17 cellular contexts compared by ENCODE assay signal in genomic region chr21:44063151-44063912, GRCh38. TPM values are rescaled to one million over a fixed set of nuclear protein-coding genes. Genes with fewer than 3 reads are reported as not detected.
DNase-seq lines count a peak whose midpoint lies in the region; ATAC-seq and TF ChIP-seq lines count a peak whose summit lies in the region.
"Had no signal": no experiment of that assay in that cellular context is flagged by ENCODE, and none has a peak within 500 bp of the region (broad histone marks: within the 10 kb centered on the region; RNA-seq: fewer than 3 reads in every experiment).

No MANE protein-coding gene starts in this region.

- WGBS in endodermal cell (ENCODE audit: insufficient coverage in 1 of 2, insufficient read length in 1 of 2), 2 experiments = 95% methylated on average over 15 to 19 of the region's 19 CpGs
- WGBS in right cardiac atrium = 94% methylated on average over 19 of the region's 19 CpGs

- H3K36me3 ChIP-seq in endodermal cell (ENCODE audit: control insufficient read depth, insufficient read depth, low read length) = peaks cover 43% of the 10 kb centered on the region

- CTCF ChIA-PET in activated CD4-positive, alpha-beta memory T cell treated with anti-CD3 and anti-CD28 coated beads for 36 hours (lab: Charles Lee) = no interaction called here

- H3K27me3 Mint-ChIP-seq in activated T-cell treated with anti-CD3 and anti-CD28 coated beads, Interleukin-2, amount 50 U/mL, for 72 hours (ENCODE audit: low read depth) = no peaks in the 10 kb centered on the region
- H3K27me3 Mint-ChIP-seq in activated CD4-positive, alpha-beta memory T cell treated with anti-CD3 and anti-CD28 coated beads for 36 hours = no peaks in the 10 kb centered on the region
- H3K27me3 Mint-ChIP-seq in endodermal cell (ENCODE audit: insufficient read depth) = no peaks in the 10 kb centered on the region

- H3K36me3 Mint-ChIP-seq in activated T-cell treated with anti-CD3 and anti-CD28 coated beads, Interleukin-2, amount 50 U/mL, for 72 hours (ENCODE audit: insufficient read depth in 2 of 2) = peaks cover 9 to 31% of the 10 kb centered on the region in 2 donors
- peaks cover 47% of the 10 kb centered on the region for H3K36me3 Mint-ChIP-seq in activated CD4-positive, alpha-beta memory T cell treated with anti-CD3 and anti-CD28 coated beads for 36 hours
- H3K36me3 Mint-ChIP-seq in endodermal cell (ENCODE audit: low read depth) = peaks cover 31% of the 10 kb centered on the region

- intact Hi-C loops in activated CD4-positive, alpha-beta memory T cell treated with anti-CD3 and anti-CD28 coated beads for 36 hours (cut with micrococcal nuclease) = no loop called here
- intact Hi-C loops in right cardiac atrium (cut with DNase I) = no loop called here

- H3K27ac ChIP-seq in endodermal cell (ENCODE audit: low read depth, low read length) (no peak overlapping the region), substantia nigra (ENCODE audit: low read depth, low read length, poor library complexity, severe bottlenecking) (peak overlapping the region; percentile 18), right cardiac atrium (ENCODE audit: low read length) (no peak overlapping the region)
- H3K27ac ChIP-seq: PC-9 had no signal

- POLR2A ChIA-PET in activated CD4-positive, alpha-beta memory T cell treated with anti-CD3 and anti-CD28 coated beads for 36 hours (lab: Charles Lee) = interaction anchor here (1.3 to 1.4 kb wide), 2 partner anchors 22 to 50 kb away, joined by 3 to 5 read pairs; no protein-coding TSS in a partner anchor

- peaks cover 54% of the 10 kb centered on the region for H3K4me1 Mint-ChIP-seq in activated T-cell treated with anti-CD3 and anti-CD28 coated beads, Interleukin-2, amount 50 U/mL, for 72 hours (ENCODE audit: low read depth)
- H3K4me1 Mint-ChIP-seq in activated CD4-positive, alpha-beta memory T cell treated with anti-CD3 and anti-CD28 coated beads for 36 hours (ENCODE audit: low read depth) = peaks cover 47% of the 10 kb centered on the region
- H3K4me1 Mint-ChIP-seq in endodermal cell = peaks cover 6% of the 10 kb centered on the region

- no peaks in the 10 kb centered on the region for H3K9me3 ChIP-seq in endodermal cell (ENCODE audit: control insufficient read depth, low read length)
- H3K9me3 ChIP-seq in right cardiac atrium (ENCODE audit: control insufficient read depth, low read length) = no peaks in the 10 kb centered on the region

- peak overlapping the region; percentile 85 for H3K27ac Mint-ChIP-seq in activated T-cell treated with anti-CD3 and anti-CD28 coated beads, Interleukin-2, amount 50 U/mL, for 72 hours
- H3K27ac Mint-ChIP-seq in activated CD4-positive, alpha-beta memory T cell treated with anti-CD3 and anti-CD28 coated beads for 36 hours = peak overlapping the region; percentile 77
- peak overlapping the region; percentile 65 for H3K27ac Mint-ChIP-seq in endodermal cell

- no peak for ATAC-seq in activated T-cell treated with anti-CD3 and anti-CD28 coated beads, Interleukin-2, amount 50 U/mL, for 72 hours (replicated peaks in 1 of 2)
- no peak for ATAC-seq in right cardiac atrium
- ATAC-seq: GM12878, SK-N-SH treated with all-trans-retinoic acid at 6 μM for 48 hours had no signal

- H3K4me3 Mint-ChIP-seq in activated T-cell treated with anti-CD3 and anti-CD28 coated beads, Interleukin-2, amount 50 U/mL, for 72 hours = no peak overlapping the region
- no peak overlapping the region for H3K4me3 Mint-ChIP-seq in activated CD4-positive, alpha-beta memory T cell treated with anti-CD3 and anti-CD28 coated beads for 36 hours
- no peak overlapping the region for H3K4me3 Mint-ChIP-seq in endodermal cell
- H3K4me3 Mint-ChIP-seq: nephron had no signal

- no peaks in the 10 kb centered on the region for H3K4me1 ChIP-seq in endodermal cell (ENCODE audit: control insufficient read depth, insufficient read depth, low read length)
- H3K4me1 ChIP-seq in right cardiac atrium (ENCODE audit: control insufficient read depth, insufficient read depth, low read length) = no peaks in the 10 kb centered on the region

- TF ChIP-seq CTCF in endodermal cell (conservative IDR thresholded peaks at IDR 0.05) = no peak

- no peak overlapping the region for H3K9ac ChIP-seq in endodermal cell (ENCODE audit: extremely low read depth, low read length, poor library complexity, severe bottlenecking)

- no peak for DNase-seq in activated T-cell treated with anti-CD3 and anti-CD28 coated beads, Interleukin-2, amount 50 U/mL, for 72 hours
- no peak for DNase-seq in activated T-cell treated with anti-CD3 and anti-CD28 coated beads, Interleukin-2, amount 50 U/mL, for 48 hours
- no peak for DNase-seq in activated CD4-positive, alpha-beta memory T cell treated with anti-CD3 and anti-CD28 coated beads for 36 hours
- DNase-seq in endodermal cell (no peak), substantia nigra (lab: John Stamatoyannopoulos, UW) (no peak), hypothalamus (lab: John Stamatoyannopoulos, UW) (no peak), glomerular visceral epithelial cell (ENCODE audit: extremely low spot score) (no peak), right cardiac atrium (no peak)
- DNase-seq: aorta, Calu3, NCI-H2081, NCI-H526, PC-9 had no signal

- H3K4me3 ChIP-seq in endodermal cell (ENCODE audit: low read length) (no peak overlapping the region), right cardiac atrium (ENCODE audit: low read length) (no peak overlapping the region)
- H3K4me3 ChIP-seq: GM12878, lung, PC-9 had no signal

- H3K27me3 ChIP-seq in endodermal cell (ENCODE audit: control insufficient read depth, insufficient read depth, low read length, poor library complexity, severe bottlenecking) = no peaks in the 10 kb centered on the region
- H3K27me3 ChIP-seq in right cardiac atrium (ENCODE audit: control insufficient read depth, insufficient read depth) = no peaks in the 10 kb centered on the region

- H3K9me3 Mint-ChIP-seq in activated T-cell treated with anti-CD3 and anti-CD28 coated beads, Interleukin-2, amount 50 U/mL, for 72 hours = no peaks in the 10 kb centered on the region
- H3K9me3 Mint-ChIP-seq in activated CD4-positive, alpha-beta memory T cell treated with anti-CD3 and anti-CD28 coated beads for 36 hours = no peaks in the 10 kb centered on the region
- H3K9me3 Mint-ChIP-seq in endodermal cell = no peaks in the 10 kb centered on the region
- H3K9me3 Mint-ChIP-seq: nephron had no signal

RNA-seq across cellular contexts. Expression of gene PWP2, which starts 43.9 kb away (rescaled TPM):
- total RNA-seq in activated T-cell treated with anti-CD3 and anti-CD28 coated beads, Interleukin-2, amount 50 U/mL, for 72 hours = 10 to 100 TPM in 1 of 2 donors, 1 to 10 TPM in 1; 5.9 to 23.2 TPM
- 10 to 100 TPM; 38.5 to 39.8 TPM for total RNA-seq in activated CD4-positive, alpha-beta memory T cell treated with anti-CD3 and anti-CD28 coated beads for 36 hours
- total RNA-seq in endodermal cell (1 to 10 TPM; 9.1 to 9.6 TPM), right cardiac atrium (1 to 10 TPM in 3 of 4 donors, under 1 TPM in 1; 0.94 to 8.9 (median 2.3) TPM)
- polyA plus RNA-seq in endodermal cell (2013, experiment 1 of 2) = 6.1 TPM
- 2.9 TPM for polyA plus RNA-seq in endodermal cell (2013, experiment 2 of 2)
- 1.6 TPM for polyA plus RNA-seq in right cardiac atrium

RNA-seq across cellular contexts. Expression of gene TRAPPC10, which starts 51.2 kb away (rescaled TPM):
- total RNA-seq in activated T-cell treated with anti-CD3 and anti-CD28 coated beads, Interleukin-2, amount 50 U/mL, for 72 hours = 10 to 100 TPM; 53.5 to 72.6 TPM
- 10 to 100 TPM; 46.1 to 50.5 TPM for total RNA-seq in activated CD4-positive, alpha-beta memory T cell treated with anti-CD3 and anti-CD28 coated beads for 36 hours
- total RNA-seq in endodermal cell (10 to 100 TPM; 36.8 to 40.1 TPM), right cardiac atrium (10 to 100 TPM; 18.0 to 23.3 (median 19.1) TPM)
- 18.6 TPM for polyA plus RNA-seq in endodermal cell (2013, experiment 1 of 2)
- 18.9 TPM for polyA plus RNA-seq in endodermal cell (2013, experiment 2 of 2)
- polyA plus RNA-seq in right cardiac atrium = 7.6 TPM
